ENCODE assay signal across 9 cellular contexts in genomic region chr5:139968547-139969261, GRCh38.
A peak's percentile ranks its signal among the peaks of the same experiment; 100 is the strongest.
DNase-seq lines count a peak whose midpoint lies in the region; ATAC-seq and TF ChIP-seq lines count a peak whose summit lies in the region.
"Had no signal": no experiment of that assay in that cellular context is flagged by ENCODE, and none has a peak within 500 bp of the region (broad histone marks: within the 10 kb centered on the region; RNA-seq: fewer than 3 reads in every experiment).

No MANE protein-coding gene starts in this region.

- peaks cover 5% of the 10 kb centered on the region for H3K27me3 Mint-ChIP-seq in CD8-positive, alpha-beta T cell (ENCODE audit: low read depth)
- H3K27me3 Mint-ChIP-seq in activated CD4-positive, alpha-beta memory T cell treated with anti-CD3 and anti-CD28 coated beads for 36 hours = peaks cover 4% of the 10 kb centered on the region

- no peak overlapping the region for H3K4me3 Mint-ChIP-seq in CD8-positive, alpha-beta T cell
- no peak overlapping the region for H3K4me3 Mint-ChIP-seq in activated CD4-positive, alpha-beta memory T cell treated with anti-CD3 and anti-CD28 coated beads for 36 hours
- H3K4me3 Mint-ChIP-seq: T-helper 1 cell treated with Interleukin-12 subunit alpha and Interleukin-12 subunit beta and Interleukin-4 antibody, amounts not matched to agents 30 μg/mL and 1 μg/mL, for 36 hours had no signal

- CTCF ChIA-PET in CD8-positive, alpha-beta T cell (lab: Charles Lee) = interaction anchor here (0.6 to 8.8 kb wide), 61 partner anchors 8 to 940 kb away, joined by 3 to 138 read pairs (median 4); partner anchors contain the start of gene PSD2
- CTCF ChIA-PET in activated CD4-positive, alpha-beta memory T cell treated with anti-CD3 and anti-CD28 coated beads for 36 hours (lab: Charles Lee) = interaction anchor here (0.5 to 9.9 kb wide), 70 partner anchors 8 to 953 kb away, joined by 3 to 296 read pairs (median 6); partner anchors contain the start of genes NRG2 and PSD2

- H3K4me1 Mint-ChIP-seq in CD8-positive, alpha-beta T cell (ENCODE audit: low read depth) = no peaks in the 10 kb centered on the region
- H3K4me1 Mint-ChIP-seq in activated CD4-positive, alpha-beta memory T cell treated with anti-CD3 and anti-CD28 coated beads for 36 hours (ENCODE audit: low read depth) = no peaks in the 10 kb centered on the region

- intact Hi-C loops in CD8-positive, alpha-beta T cell (cut with DNase I, micrococcal nuclease) = loop anchor here (1.0 to 5.0 kb wide), 5 partner anchors 101 to 336 kb away; no protein-coding TSS in a partner anchor
- intact Hi-C loops in activated CD4-positive, alpha-beta memory T cell treated with anti-CD3 and anti-CD28 coated beads for 36 hours (cut with micrococcal nuclease) = loop anchor here (1.0 to 5.0 kb wide), 4 partner anchors 86 to 193 kb away; no protein-coding TSS in a partner anchor

- no peaks in the 10 kb centered on the region for H3K4me1 ChIP-seq in CD8-positive, alpha-beta T cell (ENCODE audit: insufficient read depth, low read length)

- DNase-seq in CD8-positive, alpha-beta T cell = peak; percentile 80 to 92 (median 83)
- DNase-seq in NCI-H69 (lab: John Stamatoyannopoulos, UW) (peak; percentile 84), ecto neural progenitor cell (ENCODE audit: low spot score) (peak; percentile 95), lung microvascular endothelial cell (ENCODE audit: low read depth in 2 of 2) (peak; percentile 73 to 88)
- DNase-seq in activated CD4-positive, alpha-beta memory T cell treated with anti-CD3 and anti-CD28 coated beads for 36 hours = peak; percentile 92
- peak; percentile 63 for DNase-seq in stimulated activated CD8-positive, alpha-beta memory T cell treated with anti-CD3 and anti-CD28 coated beads, Interleukin-12 subunit alpha, Interleukin-12 subunit beta, amount 100 ng/mL, for 24 hours (ENCODE audit: extremely low read depth)

- no peaks in the 10 kb centered on the region for H3K27me3 ChIP-seq in CD8-positive, alpha-beta T cell (ENCODE audit: insufficient read depth, low read length)

- H3K4me3 ChIP-seq in CD8-positive, alpha-beta T cell (ENCODE audit: low read depth, low read length) = no peak overlapping the region

- no peaks in the 10 kb centered on the region for H3K9me3 ChIP-seq in CD8-positive, alpha-beta T cell (ENCODE audit: low read length)

- H3K27ac Mint-ChIP-seq in CD8-positive, alpha-beta T cell = no peak overlapping the region
- no peak overlapping the region for H3K27ac Mint-ChIP-seq in activated CD4-positive, alpha-beta memory T cell treated with anti-CD3 and anti-CD28 coated beads for 36 hours
- H3K27ac Mint-ChIP-seq: T-helper 1 cell treated with Interleukin-12 subunit alpha and Interleukin-12 subunit beta and Interleukin-4 antibody, amounts not matched to agents 30 μg/mL and 1 μg/mL, for 36 hours had no signal

- no peaks in the 10 kb centered on the region for H3K36me3 ChIP-seq in CD8-positive, alpha-beta T cell (ENCODE audit: insufficient read depth, low read length)

- no peak overlapping the region for H3K27ac ChIP-seq in CD8-positive, alpha-beta T cell (ENCODE audit: low read depth, low read length)

- POLR2A ChIA-PET in CD8-positive, alpha-beta T cell (lab: Charles Lee) = interaction anchor here (0.6 to 2.4 kb wide), 2 partner anchors 105 to 181 kb away, joined by 3 to 8 read pairs; no protein-coding TSS in a partner anchor
- POLR2A ChIA-PET in activated CD4-positive, alpha-beta memory T cell treated with anti-CD3 and anti-CD28 coated beads for 36 hours (lab: Charles Lee) = no interaction called here

- no peaks in the 10 kb centered on the region for H3K9me3 Mint-ChIP-seq in CD8-positive, alpha-beta T cell
- no peaks in the 10 kb centered on the region for H3K9me3 Mint-ChIP-seq in activated CD4-positive, alpha-beta memory T cell treated with anti-CD3 and anti-CD28 coated beads for 36 hours
- H3K9me3 Mint-ChIP-seq: T-helper 1 cell treated with Interleukin-12 subunit alpha and Interleukin-12 subunit beta and Interleukin-4 antibody, amounts not matched to agents 30 μg/mL and 1 μg/mL, for 36 hours had no signal

- TF ChIP-seq CTCF in CD8-positive, alpha-beta T cell (IDR thresholded peaks at IDR 0.05) = peak; percentile 99

- peak; percentile 100 for ATAC-seq in CD8-positive, alpha-beta T cell
- ATAC-seq in GM19438 (IDR thresholded peaks at IDR 0.05; ENCODE audit: low read depth, unreplicated experiment) = peak; percentile 96
- peak; percentile 79 for ATAC-seq in HG03520 (IDR thresholded peaks at IDR 0.05; ENCODE audit: unreplicated experiment)

- H3K36me3 Mint-ChIP-seq in CD8-positive, alpha-beta T cell = no peaks in the 10 kb centered on the region
- no peaks in the 10 kb centered on the region for H3K36me3 Mint-ChIP-seq in activated CD4-positive, alpha-beta memory T cell treated with anti-CD3 and anti-CD28 coated beads for 36 hours
